1 cellular context compared by ENCODE assay signal in the genomic region with DNA sequence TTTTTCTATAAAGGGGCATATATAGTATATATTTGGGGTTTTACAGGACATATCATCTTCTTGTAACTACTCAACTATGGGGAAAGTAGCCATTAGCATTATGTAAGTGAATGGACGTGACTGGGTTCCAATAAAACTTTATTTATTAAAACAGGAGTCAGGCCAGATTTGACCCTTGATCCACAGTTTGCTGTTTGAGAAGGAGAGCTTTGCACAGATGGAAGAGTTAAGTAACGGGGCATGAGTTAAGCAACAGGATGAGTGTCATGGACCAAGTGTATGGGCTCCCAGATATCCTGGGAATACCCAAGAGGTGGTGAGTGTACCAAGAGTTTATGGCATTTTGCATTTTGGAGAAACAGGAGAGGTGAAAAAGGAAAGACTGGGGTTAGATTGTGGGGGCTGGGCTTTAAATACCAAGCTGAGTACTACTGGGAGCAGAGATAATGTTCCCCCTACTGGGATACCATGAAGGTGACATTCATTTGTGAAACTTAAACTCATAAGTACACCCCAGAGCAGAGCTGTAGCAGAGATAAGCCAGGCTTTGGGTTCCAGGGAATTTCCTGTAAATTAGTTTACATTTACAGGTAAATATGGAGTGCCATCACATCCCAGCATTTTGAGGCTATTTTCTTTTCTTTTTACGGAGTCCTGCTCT.
TF ChIP-seq lines count a peak whose summit lies in the region.

No MANE protein-coding gene starts in this region.

TF ChIP-seq in HepG2, 621 proteins besides CTCF, POLR2A, EP300 and RAD21:
- TF ChIP-seq PAX8 (CRISPR knock-in tag; IDR thresholded peaks at IDR 0.05; ENCODE audit: borderline replicate concordance), result no peak
- TF ChIP-seq, protein P1, sequence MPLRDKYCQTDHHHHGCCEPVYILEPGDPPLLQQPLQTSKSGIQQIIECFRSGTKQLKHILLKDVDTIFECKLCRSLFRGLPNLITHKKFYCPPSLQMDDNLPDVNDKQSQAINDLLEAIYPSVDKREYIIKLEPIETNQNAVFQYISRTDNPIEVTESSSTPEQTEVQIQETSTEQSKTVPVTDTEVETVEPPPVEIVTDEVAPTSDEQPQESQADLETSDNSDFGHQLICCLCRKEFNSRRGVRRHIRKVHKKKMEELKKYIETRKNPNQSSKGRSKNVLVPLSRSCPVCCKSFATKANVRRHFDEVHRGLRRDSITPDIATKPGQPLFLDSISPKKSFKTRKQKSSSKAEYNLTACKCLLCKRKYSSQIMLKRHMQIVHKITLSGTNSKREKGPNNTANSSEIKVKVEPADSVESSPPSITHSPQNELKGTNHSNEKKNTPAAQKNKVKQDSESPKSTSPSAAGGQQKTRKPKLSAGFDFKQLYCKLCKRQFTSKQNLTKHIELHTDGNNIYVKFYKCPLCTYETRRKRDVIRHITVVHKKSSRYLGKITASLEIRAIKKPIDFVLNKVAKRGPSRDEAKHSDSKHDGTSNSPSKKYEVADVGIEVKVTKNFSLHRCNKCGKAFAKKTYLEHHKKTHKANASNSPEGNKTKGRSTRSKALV (CRISPR knock-in tag; IDR thresholded peaks at IDR 0.05), result 0 out of 2 replicates have a peak, but pooled peaks have one; percentile 26
- TF ChIP-seq ZNF737 (CRISPR knock-in tag; IDR thresholded peaks at IDR 0.05; ENCODE audit: borderline replicate concordance), result no peak
- peak; percentile 23; the same call in 1 of the 2 replicates for TF ChIP-seq CEBPG (CRISPR knock-in tag; IDR thresholded peaks at IDR 0.05)
- TF ChIP-seq, protein P2, sequence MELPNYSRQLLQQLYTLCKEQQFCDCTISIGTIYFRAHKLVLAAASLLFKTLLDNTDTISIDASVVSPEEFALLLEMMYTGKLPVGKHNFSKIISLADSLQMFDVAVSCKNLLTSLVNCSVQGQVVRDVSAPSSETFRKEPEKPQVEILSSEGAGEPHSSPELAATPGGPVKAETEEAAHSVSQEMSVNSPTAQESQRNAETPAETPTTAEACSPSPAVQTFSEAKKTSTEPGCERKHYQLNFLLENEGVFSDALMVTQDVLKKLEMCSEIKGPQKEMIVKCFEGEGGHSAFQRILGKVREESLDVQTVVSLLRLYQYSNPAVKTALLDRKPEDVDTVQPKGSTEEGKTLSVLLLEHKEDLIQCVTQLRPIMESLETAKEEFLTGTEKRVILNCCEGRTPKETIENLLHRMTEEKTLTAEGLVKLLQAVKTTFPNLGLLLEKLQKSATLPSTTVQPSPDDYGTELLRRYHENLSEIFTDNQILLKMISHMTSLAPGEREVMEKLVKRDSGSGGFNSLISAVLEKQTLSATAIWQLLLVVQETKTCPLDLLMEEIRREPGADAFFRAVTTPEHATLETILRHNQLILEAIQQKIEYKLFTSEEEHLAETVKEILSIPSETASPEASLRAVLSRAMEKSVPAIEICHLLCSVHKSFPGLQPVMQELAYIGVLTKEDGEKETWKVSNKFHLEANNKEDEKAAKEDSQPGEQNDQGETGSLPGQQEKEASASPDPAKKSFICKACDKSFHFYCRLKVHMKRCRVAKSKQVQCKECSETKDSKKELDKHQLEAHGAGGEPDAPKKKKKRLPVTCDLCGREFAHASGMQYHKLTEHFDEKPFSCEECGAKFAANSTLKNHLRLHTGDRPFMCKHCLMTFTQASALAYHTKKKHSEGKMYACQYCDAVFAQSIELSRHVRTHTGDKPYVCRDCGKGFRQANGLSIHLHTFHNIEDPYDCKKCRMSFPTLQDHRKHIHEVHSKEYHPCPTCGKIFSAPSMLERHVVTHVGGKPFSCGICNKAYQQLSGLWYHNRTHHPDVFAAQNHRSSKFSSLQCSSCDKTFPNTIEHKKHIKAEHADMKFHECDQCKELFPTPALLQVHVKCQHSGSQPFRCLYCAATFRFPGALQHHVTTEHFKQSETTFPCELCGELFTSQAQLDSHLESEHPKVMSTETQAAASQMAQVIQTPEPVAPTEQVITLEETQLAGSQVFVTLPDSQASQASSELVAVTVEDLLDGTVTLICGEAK (IDR thresholded peaks at IDR 0.05), result peak; percentile 60
- TF ChIP-seq, protein P2 (CRISPR knock-in tag; IDR thresholded peaks at IDR 0.05), result peak; percentile 98
- no peak for TF ChIP-seq PCBP1 (IDR thresholded peaks at IDR 0.05; ENCODE audit: borderline replicate concordance, low read depth, low read length)
- TF ChIP-seq, protein P3, sequence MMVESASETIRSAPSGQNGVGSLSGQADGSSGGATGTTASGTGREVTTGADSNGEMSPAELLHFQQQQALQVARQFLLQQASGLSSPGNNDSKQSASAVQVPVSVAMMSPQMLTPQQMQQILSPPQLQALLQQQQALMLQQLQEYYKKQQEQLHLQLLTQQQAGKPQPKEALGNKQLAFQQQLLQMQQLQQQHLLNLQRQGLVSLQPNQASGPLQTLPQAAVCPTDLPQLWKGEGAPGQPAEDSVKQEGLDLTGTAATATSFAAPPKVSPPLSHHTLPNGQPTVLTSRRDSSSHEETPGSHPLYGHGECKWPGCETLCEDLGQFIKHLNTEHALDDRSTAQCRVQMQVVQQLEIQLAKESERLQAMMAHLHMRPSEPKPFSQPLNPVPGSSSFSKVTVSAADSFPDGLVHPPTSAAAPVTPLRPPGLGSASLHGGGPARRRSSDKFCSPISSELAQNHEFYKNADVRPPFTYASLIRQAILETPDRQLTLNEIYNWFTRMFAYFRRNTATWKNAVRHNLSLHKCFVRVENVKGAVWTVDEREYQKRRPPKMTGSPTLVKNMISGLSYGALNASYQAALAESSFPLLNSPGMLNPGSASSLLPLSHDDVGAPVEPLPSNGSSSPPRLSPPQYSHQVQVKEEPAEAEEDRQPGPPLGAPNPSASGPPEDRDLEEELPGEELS (CRISPR knock-in tag; IDR thresholded peaks at IDR 0.05), result no peak
- no peak for TF ChIP-seq PRPF4 (IDR thresholded peaks at IDR 0.05; ENCODE audit: low read depth, low read length, poor library complexity, severe bottlenecking)
- no peak for TF ChIP-seq ZNF616 (CRISPR knock-in tag; IDR thresholded peaks at IDR 0.05; ENCODE audit: low read depth)
- peak; percentile 65 for TF ChIP-seq CEBPB (IDR thresholded peaks at IDR 0.05; ENCODE audit: borderline replicate concordance, low read depth, low read length)
- no peak for TF ChIP-seq ZNF329 (CRISPR knock-in tag; IDR thresholded peaks at IDR 0.05; ENCODE audit: low read depth)
- no peak for TF ChIP-seq ASH2L (IDR thresholded peaks at IDR 0.05; ENCODE audit: insufficient read length, low read depth, low read length)
- TF ChIP-seq MAFF (IDR thresholded peaks at IDR 0.05; ENCODE audit: low read depth, low read length), result no peak
- peak; percentile 49 for TF ChIP-seq HNF4A (CRISPR knock-in tag; IDR thresholded peaks at IDR 0.05)
- TF ChIP-seq HNRNPUL1 (IDR thresholded peaks at IDR 0.05; ENCODE audit: low read depth, low read length), result no peak
- TF ChIP-seq, protein P4, sequence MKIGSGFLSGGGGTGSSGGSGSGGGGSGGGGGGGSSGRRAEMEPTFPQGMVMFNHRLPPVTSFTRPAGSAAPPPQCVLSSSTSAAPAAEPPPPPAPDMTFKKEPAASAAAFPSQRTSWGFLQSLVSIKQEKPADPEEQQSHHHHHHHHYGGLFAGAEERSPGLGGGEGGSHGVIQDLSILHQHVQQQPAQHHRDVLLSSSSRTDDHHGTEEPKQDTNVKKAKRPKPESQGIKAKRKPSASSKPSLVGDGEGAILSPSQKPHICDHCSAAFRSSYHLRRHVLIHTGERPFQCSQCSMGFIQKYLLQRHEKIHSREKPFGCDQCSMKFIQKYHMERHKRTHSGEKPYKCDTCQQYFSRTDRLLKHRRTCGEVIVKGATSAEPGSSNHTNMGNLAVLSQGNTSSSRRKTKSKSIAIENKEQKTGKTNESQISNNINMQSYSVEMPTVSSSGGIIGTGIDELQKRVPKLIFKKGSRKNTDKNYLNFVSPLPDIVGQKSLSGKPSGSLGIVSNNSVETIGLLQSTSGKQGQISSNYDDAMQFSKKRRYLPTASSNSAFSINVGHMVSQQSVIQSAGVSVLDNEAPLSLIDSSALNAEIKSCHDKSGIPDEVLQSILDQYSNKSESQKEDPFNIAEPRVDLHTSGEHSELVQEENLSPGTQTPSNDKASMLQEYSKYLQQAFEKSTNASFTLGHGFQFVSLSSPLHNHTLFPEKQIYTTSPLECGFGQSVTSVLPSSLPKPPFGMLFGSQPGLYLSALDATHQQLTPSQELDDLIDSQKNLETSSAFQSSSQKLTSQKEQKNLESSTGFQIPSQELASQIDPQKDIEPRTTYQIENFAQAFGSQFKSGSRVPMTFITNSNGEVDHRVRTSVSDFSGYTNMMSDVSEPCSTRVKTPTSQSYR (CRISPR knock-in tag; IDR thresholded peaks at IDR 0.05; ENCODE audit: borderline replicate concordance), result no peak
- TF ChIP-seq, protein P5, sequence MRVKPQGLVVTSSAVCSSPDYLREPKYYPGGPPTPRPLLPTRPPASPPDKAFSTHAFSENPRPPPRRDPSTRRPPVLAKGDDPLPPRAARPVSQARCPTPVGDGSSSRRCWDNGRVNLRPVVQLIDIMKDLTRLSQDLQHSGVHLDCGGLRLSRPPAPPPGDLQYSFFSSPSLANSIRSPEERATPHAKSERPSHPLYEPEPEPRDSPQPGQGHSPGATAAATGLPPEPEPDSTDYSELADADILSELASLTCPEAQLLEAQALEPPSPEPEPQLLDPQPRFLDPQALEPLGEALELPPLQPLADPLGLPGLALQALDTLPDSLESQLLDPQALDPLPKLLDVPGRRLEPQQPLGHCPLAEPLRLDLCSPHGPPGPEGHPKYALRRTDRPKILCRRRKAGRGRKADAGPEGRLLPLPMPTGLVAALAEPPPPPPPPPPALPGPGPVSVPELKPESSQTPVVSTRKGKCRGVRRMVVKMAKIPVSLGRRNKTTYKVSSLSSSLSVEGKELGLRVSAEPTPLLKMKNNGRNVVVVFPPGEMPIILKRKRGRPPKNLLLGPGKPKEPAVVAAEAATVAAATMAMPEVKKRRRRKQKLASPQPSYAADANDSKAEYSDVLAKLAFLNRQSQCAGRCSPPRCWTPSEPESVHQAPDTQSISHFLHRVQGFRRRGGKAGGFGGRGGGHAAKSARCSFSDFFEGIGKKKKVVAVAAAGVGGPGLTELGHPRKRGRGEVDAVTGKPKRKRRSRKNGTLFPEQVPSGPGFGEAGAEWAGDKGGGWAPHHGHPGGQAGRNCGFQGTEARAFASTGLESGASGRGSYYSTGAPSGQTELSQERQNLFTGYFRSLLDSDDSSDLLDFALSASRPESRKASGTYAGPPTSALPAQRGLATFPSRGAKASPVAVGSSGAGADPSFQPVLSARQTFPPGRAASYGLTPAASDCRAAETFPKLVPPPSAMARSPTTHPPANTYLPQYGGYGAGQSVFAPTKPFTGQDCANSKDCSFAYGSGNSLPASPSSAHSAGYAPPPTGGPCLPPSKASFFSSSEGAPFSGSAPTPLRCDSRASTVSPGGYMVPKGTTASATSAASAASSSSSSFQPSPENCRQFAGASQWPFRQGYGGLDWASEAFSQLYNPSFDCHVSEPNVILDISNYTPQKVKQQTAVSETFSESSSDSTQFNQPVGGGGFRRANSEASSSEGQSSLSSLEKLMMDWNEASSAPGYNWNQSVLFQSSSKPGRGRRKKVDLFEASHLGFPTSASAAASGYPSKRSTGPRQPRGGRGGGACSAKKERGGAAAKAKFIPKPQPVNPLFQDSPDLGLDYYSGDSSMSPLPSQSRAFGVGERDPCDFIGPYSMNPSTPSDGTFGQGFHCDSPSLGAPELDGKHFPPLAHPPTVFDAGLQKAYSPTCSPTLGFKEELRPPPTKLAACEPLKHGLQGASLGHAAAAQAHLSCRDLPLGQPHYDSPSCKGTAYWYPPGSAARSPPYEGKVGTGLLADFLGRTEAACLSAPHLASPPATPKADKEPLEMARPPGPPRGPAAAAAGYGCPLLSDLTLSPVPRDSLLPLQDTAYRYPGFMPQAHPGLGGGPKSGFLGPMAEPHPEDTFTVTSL (CRISPR knock-in tag; IDR thresholded peaks at IDR 0.05; ENCODE audit: borderline replicate concordance), result no peak
- TF ChIP-seq, protein P6, sequence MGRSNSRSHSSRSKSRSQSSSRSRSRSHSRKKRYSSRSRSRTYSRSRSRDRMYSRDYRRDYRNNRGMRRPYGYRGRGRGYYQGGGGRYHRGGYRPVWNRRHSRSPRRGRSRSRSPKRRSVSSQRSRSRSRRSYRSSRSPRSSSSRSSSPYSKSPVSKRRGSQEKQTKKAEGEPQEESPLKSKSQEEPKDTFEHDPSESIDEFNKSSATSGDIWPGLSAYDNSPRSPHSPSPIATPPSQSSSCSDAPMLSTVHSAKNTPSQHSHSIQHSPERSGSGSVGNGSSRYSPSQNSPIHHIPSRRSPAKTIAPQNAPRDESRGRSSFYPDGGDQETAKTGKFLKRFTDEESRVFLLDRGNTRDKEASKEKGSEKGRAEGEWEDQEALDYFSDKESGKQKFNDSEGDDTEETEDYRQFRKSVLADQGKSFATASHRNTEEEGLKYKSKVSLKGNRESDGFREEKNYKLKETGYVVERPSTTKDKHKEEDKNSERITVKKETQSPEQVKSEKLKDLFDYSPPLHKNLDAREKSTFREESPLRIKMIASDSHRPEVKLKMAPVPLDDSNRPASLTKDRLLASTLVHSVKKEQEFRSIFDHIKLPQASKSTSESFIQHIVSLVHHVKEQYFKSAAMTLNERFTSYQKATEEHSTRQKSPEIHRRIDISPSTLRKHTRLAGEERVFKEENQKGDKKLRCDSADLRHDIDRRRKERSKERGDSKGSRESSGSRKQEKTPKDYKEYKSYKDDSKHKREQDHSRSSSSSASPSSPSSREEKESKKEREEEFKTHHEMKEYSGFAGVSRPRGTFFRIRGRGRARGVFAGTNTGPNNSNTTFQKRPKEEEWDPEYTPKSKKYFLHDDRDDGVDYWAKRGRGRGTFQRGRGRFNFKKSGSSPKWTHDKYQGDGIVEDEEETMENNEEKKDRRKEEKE (IDR thresholded peaks at IDR 0.05), result no peak
- TF ChIP-seq DPF2 (CRISPR knock-in tag; IDR thresholded peaks at IDR 0.05; ENCODE audit: borderline replicate concordance, low read depth), result no peak
